ENCODE assay signal across 22 cellular contexts in genomic region chr2:46926863-46927262, GRCh38.
"Had no signal": no experiment of that assay in that cellular context is flagged by ENCODE, and none has a peak within 500 bp of the region (broad histone marks: within the 10 kb centered on the region; RNA-seq: fewer than 3 reads in every experiment).

No MANE protein-coding gene starts in this region.

- H3K4me1 ChIP-seq: lower lobe of right lung, psoas muscle, testis, tibial artery had no signal

- H3K27me3 Mint-ChIP-seq: effector memory CD8-positive, alpha-beta T cell; naive thymus-derived CD8-positive, alpha-beta T cell; stimulated activated memory B cell treated with anti-CD40 and anti-IgM and Interleukin-4, amounts not matched to agents 10 μg/mL and 1 μg/mL and 100 μg/mL, for 72 hours; type B pancreatic cell had no signal

- H3K27me3 ChIP-seq: spleen, testis, tibial artery had no signal

- H3K4me1 Mint-ChIP-seq: nephron progenitor cell; stimulated activated memory B cell treated with anti-CD40 and anti-IgM and Interleukin-4, amounts not matched to agents 10 μg/mL and 1 μg/mL and 100 μg/mL, for 72 hours had no signal

- ATAC-seq: effector memory CD8-positive, alpha-beta T cell; left ventricle myocardium superior; lower lobe of right lung; naive thymus-derived CD8-positive, alpha-beta T cell; psoas muscle; right cardiac atrium; stimulated activated memory B cell treated with anti-CD40 and anti-IgM and Interleukin-4, amounts not matched to agents 10 μg/mL and 1 μg/mL and 100 μg/mL, for 72 hours; stimulated activated naive CD8-positive, alpha-beta T cell treated with anti-CD3 and anti-CD28 coated beads, Interleukin-15, Interleukin-2, amounts not matched to agents 100 U/mL and 50 U/mL, for 24 hours had no signal

- H3K27ac ChIP-seq: lower lobe of right lung, psoas muscle, spleen, testis, tibial artery had no signal

- H3K36me3 ChIP-seq: lower lobe of right lung, tibial artery had no signal

- H3K4me3 ChIP-seq: lower lobe of right lung, psoas muscle, skin epidermis, spleen, testis, tibial artery had no signal

- H3K27ac Mint-ChIP-seq: effector memory CD8-positive, alpha-beta T cell; nephron progenitor cell; stimulated activated memory B cell treated with anti-CD40 and anti-IgM and Interleukin-4, amounts not matched to agents 10 μg/mL and 1 μg/mL and 100 μg/mL, for 72 hours had no signal

- FAIRE-seq: endometrium, frontal cortex, keratinocyte had no signal

- DNase-seq: cortex of kidney; effector memory CD8-positive, alpha-beta T cell; hypothalamus; left ventricle myocardium superior; lower lobe of right lung; naive thymus-derived CD8-positive, alpha-beta T cell; nephron progenitor cell; nucleus accumbens; psoas muscle; right cardiac atrium; spleen; stimulated activated CD4-positive, alpha-beta T cell treated with anti-CD3 and anti-CD28 coated beads, Interleukin-4, amount 100 ng/mL, for 4 hours; stimulated activated naive CD8-positive, alpha-beta T cell treated with anti-CD3 and anti-CD28 coated beads, Interleukin-15, Interleukin-2, amounts not matched to agents 100 U/mL and 50 U/mL, for 24 hours; substantia nigra; testis; tibial artery had no signal

- H3K9me3 ChIP-seq: testis had no signal

- H3K4me3 Mint-ChIP-seq: effector memory CD8-positive, alpha-beta T cell; naive thymus-derived CD8-positive, alpha-beta T cell; nephron progenitor cell; stimulated activated memory B cell treated with anti-CD40 and anti-IgM and Interleukin-4, amounts not matched to agents 10 μg/mL and 1 μg/mL and 100 μg/mL, for 72 hours; type B pancreatic cell had no signal
